18 cellular contexts compared by ENCODE assay signal in the genomic region with DNA sequence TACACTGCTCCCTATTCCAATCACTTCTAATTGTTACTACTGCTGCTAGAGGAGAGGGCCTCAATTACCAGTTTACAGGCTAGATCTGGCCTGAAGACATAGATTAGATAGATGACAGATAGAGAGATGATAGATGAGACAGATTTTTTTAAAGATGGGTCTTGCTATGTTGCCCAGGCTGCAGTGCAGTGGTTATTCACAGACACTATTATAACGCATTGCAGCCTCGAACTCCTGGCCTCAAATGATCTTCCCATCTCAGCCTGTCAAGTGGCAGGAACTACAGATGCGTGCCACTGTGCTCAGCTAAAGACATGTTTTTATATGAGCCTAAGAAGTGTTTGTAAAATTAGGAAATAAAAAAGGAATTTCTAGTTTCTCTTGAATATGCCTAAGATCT.
"Had no signal": no experiment of that assay in that cellular context is flagged by ENCODE, and none has a peak within 500 bp of the region (broad histone marks: within the 10 kb centered on the region; RNA-seq: fewer than 3 reads in every experiment).

No MANE protein-coding gene starts in this region.

- DNase-seq: activated CD4-positive, alpha-beta T cell treated with anti-CD3 and anti-CD28 coated beads for 48 hours; activated CD8-positive, alpha-beta memory T cell treated with anti-CD3 and anti-CD28 coated beads, Interleukin-2, amount 50 U/mL, for 48 hours; activated CD8-positive, alpha-beta T cell treated with anti-CD3 and anti-CD28 coated beads, Interleukin-2, amount 10 ng/mL, durations not matched to agents 7 days and 5 days; activated gamma-delta T cell treated with Interleukin-2 at 50 U/mL for 16 hours; central memory CD4-positive, alpha-beta T cell; effector memory CD4-positive, alpha-beta T cell; gastrocnemius medialis; heart right ventricle; islet precursor cell; mammary epithelial cell; mucosa of descending colon; nephron progenitor cell; psoas muscle; stimulated activated CD4-positive, alpha-beta T cell treated with anti-CD3 and anti-CD28 coated beads, Interleukin-12 subunit alpha, Interleukin-12 subunit beta, amount 100 ng/mL, for 4 hours; stimulated activated CD8-positive, alpha-beta memory T cell treated with anti-CD3 and anti-CD28 coated beads, Interleukin-4, amount 100 ng/mL, for 48 hours had no signal

- H3K27ac Mint-ChIP-seq: activated CD8-positive, alpha-beta T cell treated with anti-CD3 and anti-CD28 coated beads, Interleukin-2, amount 10 ng/mL, durations not matched to agents 7 days and 5 days; nephron progenitor cell had no signal

- ATAC-seq: activated CD8-positive, alpha-beta T cell treated with anti-CD3 and anti-CD28 coated beads, Interleukin-2, amount 10 ng/mL, durations not matched to agents 7 days and 5 days; gastrocnemius medialis; heart right ventricle; left lobe of liver; mucosa of descending colon; psoas muscle had no signal

- H3K4me3 ChIP-seq: gastrocnemius medialis, heart right ventricle, mucosa of descending colon, psoas muscle had no signal

- H3K36me3 ChIP-seq: gastrocnemius medialis had no signal

- H3K9me3 Mint-ChIP-seq: nephron progenitor cell had no signal

- H3K27me3 ChIP-seq: gastrocnemius medialis, heart right ventricle had no signal

- H3K27ac ChIP-seq: epithelial cell of prostate, gastrocnemius medialis, heart right ventricle, psoas muscle had no signal

- H3K9me3 ChIP-seq: gastrocnemius medialis, heart right ventricle, mucosa of descending colon, psoas muscle had no signal

- H3K4me3 Mint-ChIP-seq: activated CD8-positive, alpha-beta T cell treated with anti-CD3 and anti-CD28 coated beads, Interleukin-2, amount 10 ng/mL, durations not matched to agents 7 days and 5 days; nephron progenitor cell had no signal

- FAIRE-seq: urothelium cell line had no signal
